ENCODE assay signal across 8 cellular contexts in the genomic region with DNA sequence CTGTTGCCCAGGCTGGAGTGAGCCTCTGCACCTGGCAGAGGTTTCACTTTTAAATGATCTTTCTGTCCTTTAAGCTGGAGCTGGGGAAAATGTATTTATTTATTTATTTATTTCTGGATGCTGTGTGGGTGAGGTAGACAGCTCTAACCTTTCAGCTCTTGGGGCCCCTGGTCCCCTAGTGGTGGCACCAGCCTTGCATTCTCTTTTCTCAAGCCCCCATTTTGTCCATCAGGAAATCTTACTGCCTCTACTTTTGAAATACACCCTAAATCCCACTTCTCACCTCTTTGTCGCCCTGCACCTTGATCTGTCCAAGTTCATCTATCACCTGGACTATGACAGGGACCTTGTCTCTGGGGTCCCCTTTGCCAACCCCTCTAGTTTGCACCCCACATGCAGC. TPM values are rescaled to one million over a fixed set of nuclear protein-coding genes. Genes with fewer than 3 reads are reported as not detected.
A peak's percentile ranks its signal among the peaks of the same experiment; 100 is the strongest.
DNase-seq lines count a peak whose midpoint lies in the region; ATAC-seq, FAIRE-seq and TF ChIP-seq lines count a peak whose summit lies in the region.
"Had no signal": no experiment of that assay in that cellular context is flagged by ENCODE, and none has a peak within 500 bp of the region (broad histone marks: within the 10 kb centered on the region; RNA-seq: fewer than 3 reads in every experiment).

No MANE protein-coding gene starts in this region.

- H3K9me3 Mint-ChIP-seq in CD4-positive, CD25-positive, alpha-beta regulatory T cell: no peaks in the 10 kb centered on the region

- H3K27me3 ChIP-seq in CD4-positive, CD25-positive, alpha-beta regulatory T cell (ENCODE audit: control insufficient read depth, insufficient read depth, low read length): no peaks in the 10 kb centered on the region
- H3K27me3 ChIP-seq in WERI-Rb-1 (ENCODE audit: insufficient read depth, low read depth, severe bottlenecking) (no peaks in the 10 kb centered on the region), kidney epithelial cell (ENCODE audit: control insufficient read depth, insufficient read depth, low read length) (no peaks in the 10 kb centered on the region), stomach (no peaks in the 10 kb centered on the region)

- no peak for ATAC-seq in CD4-positive, CD25-positive, alpha-beta regulatory T cell (ENCODE audit: low read depth in 2 of 2)

- no peak overlapping the region for H3K4me3 ChIP-seq in CD4-positive, CD25-positive, alpha-beta regulatory T cell (ENCODE audit: low read depth, low read length)
- H3K4me3 ChIP-seq in WERI-Rb-1 (ENCODE audit: low read depth, low read length): no peak overlapping the region
- no peak overlapping the region for H3K4me3 ChIP-seq in kidney epithelial cell (ENCODE audit: low read depth, low read length)
- no peak overlapping the region for H3K4me3 ChIP-seq in stomach

- DNase-seq in CD4-positive, CD25-positive, alpha-beta regulatory T cell: peak in 1 of 3 donors; percentile 46
- DNase-seq in WERI-Rb-1 (no peak), kidney epithelial cell (ENCODE audit: low read depth) (no peak), D721Med (ENCODE audit: insufficient read length, low spot score) (no peak), stomach (no peak), DMS153 (lab: John Stamatoyannopoulos, UW) (no peak)
- DNase-seq: NCI-H1092 treated with DMSO at 0.1 percent for 48 hours had no signal

- WGBS in stomach, 5 donors: 94 to 100% (median 96%) methylated on average over 1 of the region's 1 CpG

- peaks cover 0 to 32% (median 12%) of the 10 kb centered on the region in 4 donors for H3K4me1 Mint-ChIP-seq in CD4-positive, CD25-positive, alpha-beta regulatory T cell

- TF ChIP-seq CTCF in GM12874 (IDR thresholded peaks at IDR 0.05; ENCODE audit: insufficient read depth, low read depth, low read length) (peak; percentile 58), WERI-Rb-1 (IDR thresholded peaks at IDR 0.05; ENCODE audit: low read depth, low read length) (0 out of 2 replicates have a peak, but pooled peaks have one; percentile 16), kidney epithelial cell (IDR thresholded peaks at IDR 0.05; ENCODE audit: insufficient read depth, low read length, poor library complexity, severe bottlenecking) (peak; percentile 9), D721Med (IDR thresholded peaks at IDR 0.05; ENCODE audit: insufficient read depth, missing control alignments) (no peak), stomach (IDR thresholded peaks at IDR 0.05) (no peak)

- intact Hi-C loops in stomach (cut with DNase I; ENCODE audit: low total_unique reads): no loop called here

- no peak for FAIRE-seq in D721Med (lab: Jason Lieb, UNC)

- no peaks in the 10 kb centered on the region for H3K36me3 ChIP-seq in CD4-positive, CD25-positive, alpha-beta regulatory T cell (ENCODE audit: control insufficient read depth, insufficient read depth, low read length)
- H3K36me3 ChIP-seq in WERI-Rb-1 (0 out of 2 replicates have a peak, but pooled peaks cover 3% of the 10 kb centered on the region), kidney epithelial cell (ENCODE audit: control insufficient read depth, insufficient read depth, low read length) (no peaks in the 10 kb centered on the region), stomach (no peaks in the 10 kb centered on the region)

- no peaks in the 10 kb centered on the region for H3K9me3 ChIP-seq in CD4-positive, CD25-positive, alpha-beta regulatory T cell (ENCODE audit: control insufficient read depth in 2 of 2, low read length in 2 of 2)
- H3K9me3 ChIP-seq in WERI-Rb-1 (ENCODE audit: severe bottlenecking): no peaks in the 10 kb centered on the region
- no peaks in the 10 kb centered on the region for H3K9me3 ChIP-seq in stomach

- H3K36me3 Mint-ChIP-seq in CD4-positive, CD25-positive, alpha-beta regulatory T cell: no peaks in the 10 kb centered on the region

- peak overlapping the region; percentile 13 to 62 (median 29) for H3K27ac Mint-ChIP-seq in CD4-positive, CD25-positive, alpha-beta regulatory T cell

- peaks cover 20% of the 10 kb centered on the region for H3K4me1 ChIP-seq in CD4-positive, CD25-positive, alpha-beta regulatory T cell (ENCODE audit: control insufficient read depth, insufficient read depth, low read length, poor library complexity, severe bottlenecking)
- H3K4me1 ChIP-seq in stomach: peaks cover 27 to 55% (median 37%) of the 10 kb centered on the region in 4 donors

- H3K27me3 Mint-ChIP-seq in CD4-positive, CD25-positive, alpha-beta regulatory T cell: no peaks in the 10 kb centered on the region

- TF ChIP-seq EP300 in stomach (IDR thresholded peaks at IDR 0.05): no peak

- H3K27ac ChIP-seq in CD4-positive, CD25-positive, alpha-beta regulatory T cell (ENCODE audit: insufficient read depth, low read length, poor library complexity, severe bottlenecking): no peak overlapping the region
- H3K27ac ChIP-seq in WERI-Rb-1 (no peak overlapping the region), stomach (no peak overlapping the region)

- TF ChIP-seq POLR2A in stomach (IDR thresholded peaks at IDR 0.05): no peak

- peak overlapping the region in 2 of 4 donors; percentile 16 to 93 for H3K4me3 Mint-ChIP-seq in CD4-positive, CD25-positive, alpha-beta regulatory T cell

RNA-seq across cellular contexts. Expression of gene B9D2, which starts 2.1 kb away (rescaled TPM):
- total RNA-seq in CD4-positive, CD25-positive, alpha-beta regulatory T cell: 22.3 TPM
- polyA plus RNA-seq in CD4-positive, CD25-positive, alpha-beta regulatory T cell: 10 to 100 TPM; 23.9 to 28.4 (median 24.3) TPM
- 4.5 and 5.7 TPM in 2 replicates for total RNA-seq in kidney epithelial cell
- total RNA-seq in stomach: 10 to 100 TPM in 1 of 5 donors, 1 to 10 TPM in 2, under 1 TPM in 1, not detected in 1; 0.58 to 20.3 (median 5.3) TPM
- polyA plus RNA-seq in stomach: 10 to 100 TPM in 2 of 3 donors, 1 to 10 TPM in 1; 9.2 to 17.4 (median 10.7) TPM

RNA-seq across cellular contexts. Expression of gene TMEM91, which starts 10.2 kb away (rescaled TPM):
- total RNA-seq in CD4-positive, CD25-positive, alpha-beta regulatory T cell: 12.4 TPM
- 1 to 10 TPM; 2.0 to 7.5 (median 4.0) TPM for polyA plus RNA-seq in CD4-positive, CD25-positive, alpha-beta regulatory T cell
- 1.6 and 4.6 TPM in 2 replicates for total RNA-seq in kidney epithelial cell
- total RNA-seq in stomach: 10 to 100 TPM in 2 of 5 donors, 1 to 10 TPM in 3; 2.3 to 76.3 (median 8.2) TPM
- 10 to 100 TPM; 14.8 to 33.9 (median 22.4) TPM for polyA plus RNA-seq in stomach

RNA-seq across cellular contexts. Expression of gene TGFB1, which starts 12.4 kb away (rescaled TPM):
- 414 TPM for total RNA-seq in CD4-positive, CD25-positive, alpha-beta regulatory T cell
- 10 to 100 TPM; 31.6 to 51.8 (median 46.9) TPM for polyA plus RNA-seq in CD4-positive, CD25-positive, alpha-beta regulatory T cell
- total RNA-seq in kidney epithelial cell (25.7 and 35.2 TPM in 2 replicates), stomach (10 to 100 TPM in 3 of 5 donors, 1 to 10 TPM in 2; 1.3 to 54.3 (median 13.6) TPM)
- polyA plus RNA-seq in stomach: 10 to 100 TPM; 10.2 to 15.6 (median 15.4) TPM

RNA-seq across cellular contexts. Expression of gene EXOSC5, which starts 31.1 kb away (rescaled TPM):
- 13.9 TPM for total RNA-seq in CD4-positive, CD25-positive, alpha-beta regulatory T cell
- 10 to 100 TPM; 46.1 to 65.3 (median 58.6) TPM for polyA plus RNA-seq in CD4-positive, CD25-positive, alpha-beta regulatory T cell
- total RNA-seq in kidney epithelial cell (27.0 and 31.6 TPM in 2 replicates), stomach (100 to 1,000 TPM in 1 of 5 donors, 10 to 100 TPM in 3, 1 to 10 TPM in 1; 4.8 to 131 (median 18.7) TPM)
- polyA plus RNA-seq in stomach: 10 to 100 TPM; 21.8 to 48.0 (median 26.0) TPM

RNA-seq across cellular contexts. Expression of gene BCKDHA, which starts 31.5 kb away (rescaled TPM):
- total RNA-seq in CD4-positive, CD25-positive, alpha-beta regulatory T cell: 14.3 TPM
- polyA plus RNA-seq in CD4-positive, CD25-positive, alpha-beta regulatory T cell: 10 to 100 TPM; 55.8 to 66.0 (median 61.9) TPM
- 49.5 and 51.5 TPM in 2 replicates for total RNA-seq in kidney epithelial cell
- total RNA-seq in stomach: 10 to 100 TPM in 4 of 5 donors, 1 to 10 TPM in 1; 1.8 to 55.4 (median 23.0) TPM
- 10 to 100 TPM; 48.7 to 80.6 (median 50.9) TPM for polyA plus RNA-seq in stomach

Comparison
In these comparisons a context has a peak if more than half of its experiments do, and no peak if none do; other contexts are left out.
1. CTCF ChIP-seq: peak in GM12874 (single experiment), WERI-Rb-1 (single experiment) and kidney epithelial cell (single experiment); none in D721Med (single experiment) and stomach (0 of 7).